7 cellular contexts compared by ENCODE assay signal in genomic region chr11:35144103-35144741, GRCh38. TPM values are rescaled to one million over a fixed set of nuclear protein-coding genes. Genes with fewer than 3 reads are reported as not detected.
DNase-seq lines count a peak whose midpoint lies in the region; ATAC-seq and TF ChIP-seq lines count a peak whose summit lies in the region.

No MANE protein-coding gene starts in this region.

- H3K4me1 ChIP-seq in OCI-LY3 (ENCODE audit: low read length) (peaks cover 66% of the 10 kb centered on the region), mesenchymal stem cell (ENCODE audit: control insufficient read depth, insufficient read depth, low read depth, low read length) (peaks cover 27% of the 10 kb centered on the region), heart left ventricle (peaks cover 0 to 98% (median 18%) of the 10 kb centered on the region in 12 donors)

- peak overlapping the region in 1 of 2 experiments; percentile 20 for H2BK12ac ChIP-seq in mesenchymal stem cell (ENCODE audit: low read length in 2 of 2)

- H3K27me3 ChIP-seq in OCI-LY3 (ENCODE audit: low read depth, low read length) = no peaks in the 10 kb centered on the region
- no peaks in the 10 kb centered on the region for H3K27me3 ChIP-seq in mesenchymal stem cell (ENCODE audit: control insufficient read depth in 1 of 2, insufficient read depth in 1 of 2, low read length in 2 of 2)
- H3K27me3 ChIP-seq in heart left ventricle = no peaks in the 10 kb centered on the region

- peaks cover 0 to 6% of the 10 kb centered on the region in 2 donors for H3K9me3 Mint-ChIP-seq in activated naive CD4-positive, alpha-beta T cell treated with anti-CD3 and anti-CD28 coated beads, Interleukin-2, amount 50 U/mL, for 72 hours

- peaks cover 48 to 65% of the 10 kb centered on the region in 2 donors for H3K36me3 Mint-ChIP-seq in activated naive CD4-positive, alpha-beta T cell treated with anti-CD3 and anti-CD28 coated beads, Interleukin-2, amount 50 U/mL, for 72 hours

- H3K18ac ChIP-seq in mesenchymal stem cell (ENCODE audit: low read depth in 1 of 2, low read length in 2 of 2) = peak overlapping the region; percentile 1 to 13

- H3K79me1 ChIP-seq in mesenchymal stem cell (replicated peaks; ENCODE audit: low read length, poor library complexity, severe bottlenecking) = no peaks in the 10 kb centered on the region

- peak; percentile 58 for ATAC-seq in GM18868 (IDR thresholded peaks at IDR 0.05; ENCODE audit: unreplicated experiment)
- ATAC-seq in HG02970 (IDR thresholded peaks at IDR 0.05; ENCODE audit: low FRiP score, unreplicated experiment) = peak; percentile 38
- ATAC-seq in activated naive CD4-positive, alpha-beta T cell treated with anti-CD3 and anti-CD28 coated beads, Interleukin-2, amount 50 U/mL, for 72 hours = peak; percentile 53 to 60
- no peak for ATAC-seq in heart left ventricle

- no peak overlapping the region for H4K8ac ChIP-seq in mesenchymal stem cell (ENCODE audit: low read length)

- H3K14ac ChIP-seq in mesenchymal stem cell (ENCODE audit: low read length in 2 of 2) = peak overlapping the region in 1 of 2 experiments; percentile 48

- H2BK5ac ChIP-seq in mesenchymal stem cell (ENCODE audit: low read depth, low read length, poor library complexity, severe bottlenecking) = no peak overlapping the region

- peaks cover 100% of the 10 kb centered on the region for H3K79me2 ChIP-seq in OCI-LY3 (ENCODE audit: low read length)

- peak; percentile 25; the same call in 1 of the 2 replicates for TF ChIP-seq CTCF in OCI-LY3 (IDR thresholded peaks at IDR 0.05; ENCODE audit: low read depth, low read length)
- TF ChIP-seq CTCF in heart left ventricle (IDR thresholded peaks at IDR 0.05) = no peak

- H3K4me3 ChIP-seq in OCI-LY3 (ENCODE audit: low read length) (peak overlapping the region; percentile 96), mesenchymal stem cell (ENCODE audit: insufficient read depth in 1 of 2, low read depth in 1 of 2, low read length in 2 of 2) (peak overlapping the region in 1 of 2 experiments; percentile 89), heart left ventricle (peak overlapping the region in 2 of 12 donors; percentile 1 to 94)

- H2AFZ ChIP-seq in OCI-LY3 (ENCODE audit: low read depth, low read length) (no peak overlapping the region), mesenchymal stem cell (ENCODE audit: low read depth, low read length) (no peak overlapping the region)

- H3K23ac ChIP-seq in mesenchymal stem cell (ENCODE audit: low read length in 2 of 2) = no peak overlapping the region

- DNase-seq in activated naive CD4-positive, alpha-beta T cell treated with anti-CD3 and anti-CD28 coated beads, Interleukin-2, amount 50 U/mL, for 72 hours (ENCODE audit: low spot score in 2 of 2) = peak; percentile 68 to 83
- DNase-seq in mesenchymal stem cell (peak; percentile 74), heart left ventricle (no peak), NCI-H2227 (lab: John Stamatoyannopoulos, UW; ENCODE audit: unreplicated experiment) (no peak)

- peak overlapping the region; percentile 95 for H3K27ac ChIP-seq in OCI-LY3 (ENCODE audit: low read length)
- peak overlapping the region; percentile 72 for H3K27ac ChIP-seq in mesenchymal stem cell (ENCODE audit: low read length, poor library complexity, severe bottlenecking)
- H3K27ac ChIP-seq in heart left ventricle = peak overlapping the region in 1 of 12 donors; percentile 97

- no peak overlapping the region for H2BK15ac ChIP-seq in mesenchymal stem cell (ENCODE audit: low read depth, poor library complexity, severe bottlenecking)

- no peaks in the 10 kb centered on the region for H3K9me3 ChIP-seq in OCI-LY3 (ENCODE audit: insufficient read depth, low read length)
- H3K9me3 ChIP-seq in mesenchymal stem cell (ENCODE audit: control insufficient read depth, low read length) = no peaks in the 10 kb centered on the region
- H3K9me3 ChIP-seq in heart left ventricle = no peaks in the 10 kb centered on the region

- peak overlapping the region; percentile 63 for H4K91ac ChIP-seq in mesenchymal stem cell (ENCODE audit: low read length)

- H3K36me3 ChIP-seq in OCI-LY3 (replicated peaks; ENCODE audit: low read depth, low read length) (peaks cover 79% of the 10 kb centered on the region), mesenchymal stem cell (ENCODE audit: control insufficient read depth in 1 of 2, insufficient read depth in 2 of 2, low read depth in 1 of 2, low read length in 2 of 2) (peaks cover 3 to 91% of the 10 kb centered on the region in 2 experiments), heart left ventricle (peaks cover 0 to 41% (median 0%) of the 10 kb centered on the region in 9 donors)

- peak overlapping the region; percentile 98 to 100 for H3K27ac Mint-ChIP-seq in activated naive CD4-positive, alpha-beta T cell treated with anti-CD3 and anti-CD28 coated beads, Interleukin-2, amount 50 U/mL, for 72 hours

- peak overlapping the region in 1 of 2 experiments; percentile 77 for H3K4ac ChIP-seq in mesenchymal stem cell (ENCODE audit: low read depth in 1 of 2, low read length in 2 of 2)

- H3K9ac ChIP-seq in OCI-LY3 (ENCODE audit: low read length) (peak overlapping the region; percentile 98), mesenchymal stem cell (ENCODE audit: low read length) (peak overlapping the region; percentile 96)

- peaks cover 88% of the 10 kb centered on the region for H4K20me1 ChIP-seq in OCI-LY3 (ENCODE audit: insufficient read depth, low read length)

- intact Hi-C loops in heart left ventricle (cut with DNase I) = no loop called here

- H2AK5ac ChIP-seq in mesenchymal stem cell (ENCODE audit: low read length, severe bottlenecking) = peak overlapping the region; percentile 19

- H3K4me2 ChIP-seq in OCI-LY3 (ENCODE audit: low read length) (peak overlapping the region; percentile 98), mesenchymal stem cell (ENCODE audit: low read length, poor library complexity, severe bottlenecking) (peak overlapping the region; percentile 44)

- no peak overlapping the region for H2BK120ac ChIP-seq in mesenchymal stem cell (ENCODE audit: low read depth, low read length)

- WGBS in mesenchymal stem cell = 39% methylated on average over 8 of the region's 11 CpGs
- 71 to 84% (median 78%) methylated on average over 10 to 11 of the region's 11 CpGs for WGBS in heart left ventricle, 4 donors

- TF ChIP-seq POLR2A in heart left ventricle (IDR thresholded peaks at IDR 0.05) = no peak

RNA-seq across cellular contexts. Expression of gene CD44, which starts 5.3 kb away (rescaled TPM):
- total RNA-seq in activated naive CD4-positive, alpha-beta T cell treated with anti-CD3 and anti-CD28 coated beads, Interleukin-2, amount 50 U/mL, for 72 hours = 100 to 1,000 TPM; 321 to 381 TPM
- polyA plus RNA-seq in mesenchymal stem cell (2013, experiment 1 of 2) = 1,373 TPM
- polyA plus RNA-seq in mesenchymal stem cell (2013, experiment 2 of 2) = 1,315 TPM
- total RNA-seq in heart left ventricle = 100 to 1,000 TPM in 2 of 9 donors, 10 to 100 TPM in 7; 15.1 to 210 (median 26.2) TPM
- 10 to 100 TPM in 1 of 2 donors, 1 to 10 TPM in 1; 3.9 to 37.4 TPM for polyA plus RNA-seq in heart left ventricle

Comparison
In these comparisons a context has a peak if more than half of its experiments do, and no peak if none do; other contexts are left out.
1. ATAC-seq: peak in GM18868 (single experiment), HG02970 (single experiment) and activated naive CD4-positive, alpha-beta T cell treated with anti-CD3 and anti-CD28 coated beads, Interleukin-2, amount 50 U/mL, for 72 hours (2 of 2); none in heart left ventricle (0 of 4).
2. DNase-seq: peak in activated naive CD4-positive, alpha-beta T cell treated with anti-CD3 and anti-CD28 coated beads, Interleukin-2, amount 50 U/mL, for 72 hours (2 of 2) and mesenchymal stem cell (single experiment); none in heart left ventricle (0 of 5) and NCI-H2227 (single experiment).